Comparison of ENCODE assay signal across 1 cellular context in the genomic region with DNA sequence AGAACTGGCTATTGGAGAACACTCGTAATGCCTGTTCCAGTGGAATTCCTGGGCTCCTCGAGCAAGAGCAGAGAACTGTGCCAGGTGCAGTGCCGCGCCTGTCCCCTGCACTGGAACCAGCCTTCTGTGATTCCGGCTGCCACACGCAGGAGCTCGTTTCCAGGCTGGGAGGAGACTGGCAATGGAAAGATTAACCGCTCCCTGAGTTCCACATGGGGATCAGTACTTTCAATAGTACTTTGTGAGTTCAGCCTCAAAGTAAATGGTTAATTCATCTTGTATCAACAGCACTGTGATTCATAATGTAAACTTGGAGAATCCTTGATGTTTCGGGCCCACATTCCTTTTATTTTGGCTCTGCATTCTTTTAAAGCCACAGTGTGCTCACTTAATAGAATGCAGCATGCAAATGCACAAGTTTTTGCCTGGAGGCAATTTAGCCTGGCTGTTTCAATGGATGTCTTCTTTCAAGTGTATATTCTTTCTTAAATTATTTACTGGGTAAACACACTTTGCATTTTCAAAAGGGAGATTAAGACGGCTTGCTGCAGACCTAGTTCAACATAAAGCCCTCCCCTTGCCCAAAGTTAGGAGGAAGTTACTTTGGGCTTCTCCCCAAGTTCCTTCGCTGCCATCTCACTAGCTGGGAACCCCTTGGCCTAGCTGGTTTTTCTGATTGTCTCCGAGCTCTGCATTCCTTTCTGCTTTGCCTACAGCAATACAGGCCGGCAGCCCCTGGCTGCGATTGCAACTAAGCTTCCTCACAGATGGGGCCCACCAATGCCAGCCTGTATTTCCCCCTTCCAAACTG.
TF ChIP-seq lines count a peak whose summit lies in the region.

No MANE protein-coding gene starts in this region.

TF ChIP-seq in HepG2, 621 proteins besides CTCF, POLR2A, EP300 and RAD21 (continued from another document and continues in another):
- TF ChIP-seq, protein P1, sequence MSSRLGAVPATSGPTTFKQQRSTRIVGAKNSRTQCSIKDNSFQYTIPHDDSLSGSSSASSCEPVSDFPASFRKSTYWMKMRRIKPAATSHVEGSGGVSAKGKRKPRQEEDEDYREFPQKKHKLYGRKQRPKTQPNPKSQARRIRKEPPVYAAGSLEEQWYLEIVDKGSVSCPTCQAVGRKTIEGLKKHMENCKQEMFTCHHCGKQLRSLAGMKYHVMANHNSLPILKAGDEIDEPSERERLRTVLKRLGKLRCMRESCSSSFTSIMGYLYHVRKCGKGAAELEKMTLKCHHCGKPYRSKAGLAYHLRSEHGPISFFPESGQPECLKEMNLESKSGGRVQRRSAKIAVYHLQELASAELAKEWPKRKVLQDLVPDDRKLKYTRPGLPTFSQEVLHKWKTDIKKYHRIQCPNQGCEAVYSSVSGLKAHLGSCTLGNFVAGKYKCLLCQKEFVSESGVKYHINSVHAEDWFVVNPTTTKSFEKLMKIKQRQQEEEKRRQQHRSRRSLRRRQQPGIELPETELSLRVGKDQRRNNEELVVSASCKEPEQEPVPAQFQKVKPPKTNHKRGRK (CRISPR knock-in tag; IDR thresholded peaks at IDR 0.05) = no peak
- TF ChIP-seq PRMT3 (CRISPR knock-in tag; IDR thresholded peaks at IDR 0.05; ENCODE audit: borderline replicate concordance, low read depth) = peak; percentile 30; the same call in 1 of the 2 replicates
- TF ChIP-seq ZNF430 (CRISPR knock-in tag; IDR thresholded peaks at IDR 0.05) = no peak
- no peak for TF ChIP-seq SMAD1 (CRISPR knock-in tag; IDR thresholded peaks at IDR 0.05; ENCODE audit: borderline replicate concordance, low read depth)
- TF ChIP-seq PCBP1 (IDR thresholded peaks at IDR 0.05; ENCODE audit: borderline replicate concordance, low read depth, low read length) = no peak
- TF ChIP-seq, protein P2, sequence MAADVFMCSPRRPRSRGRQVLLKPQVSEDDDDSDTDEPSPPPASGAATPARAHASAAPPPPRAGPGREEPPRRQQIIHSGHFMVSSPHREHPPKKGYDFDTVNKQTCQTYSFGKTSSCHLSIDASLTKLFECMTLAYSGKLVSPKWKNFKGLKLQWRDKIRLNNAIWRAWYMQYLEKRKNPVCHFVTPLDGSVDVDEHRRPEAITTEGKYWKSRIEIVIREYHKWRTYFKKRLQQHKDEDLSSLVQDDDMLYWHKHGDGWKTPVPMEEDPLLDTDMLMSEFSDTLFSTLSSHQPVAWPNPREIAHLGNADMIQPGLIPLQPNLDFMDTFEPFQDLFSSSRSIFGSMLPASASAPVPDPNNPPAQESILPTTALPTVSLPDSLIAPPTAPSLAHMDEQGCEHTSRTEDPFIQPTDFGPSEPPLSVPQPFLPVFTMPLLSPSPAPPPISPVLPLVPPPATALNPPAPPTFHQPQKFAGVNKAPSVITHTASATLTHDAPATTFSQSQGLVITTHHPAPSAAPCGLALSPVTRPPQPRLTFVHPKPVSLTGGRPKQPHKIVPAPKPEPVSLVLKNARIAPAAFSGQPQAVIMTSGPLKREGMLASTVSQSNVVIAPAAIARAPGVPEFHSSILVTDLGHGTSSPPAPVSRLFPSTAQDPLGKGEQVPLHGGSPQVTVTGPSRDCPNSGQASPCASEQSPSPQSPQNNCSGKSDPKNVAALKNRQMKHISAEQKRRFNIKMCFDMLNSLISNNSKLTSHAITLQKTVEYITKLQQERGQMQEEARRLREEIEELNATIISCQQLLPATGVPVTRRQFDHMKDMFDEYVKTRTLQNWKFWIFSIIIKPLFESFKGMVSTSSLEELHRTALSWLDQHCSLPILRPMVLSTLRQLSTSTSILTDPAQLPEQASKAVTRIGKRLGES (CRISPR knock-in tag; IDR thresholded peaks at IDR 0.05; ENCODE audit: borderline replicate concordance) = no peak
- TF ChIP-seq ZNF382 (CRISPR knock-in tag; IDR thresholded peaks at IDR 0.05; ENCODE audit: borderline replicate concordance) = no peak
- TF ChIP-seq ARHGAP35 (CRISPR knock-in tag; IDR thresholded peaks at IDR 0.05; ENCODE audit: borderline replicate concordance) = no peak
- TF ChIP-seq HNRNPUL1 (IDR thresholded peaks at IDR 0.05; ENCODE audit: low read depth, low read length) = no peak
- peak; percentile 96 for TF ChIP-seq TEAD3 (CRISPR knock-in tag; optimal IDR thresholded peaks at IDR 0.05; ENCODE audit: borderline replicate concordance)
- TF ChIP-seq ZNF264 (CRISPR knock-in tag; IDR thresholded peaks at IDR 0.05) = no peak
- TF ChIP-seq STAT5B (CRISPR knock-in tag; IDR thresholded peaks at IDR 0.05) = no peak
- TF ChIP-seq, protein P3, sequence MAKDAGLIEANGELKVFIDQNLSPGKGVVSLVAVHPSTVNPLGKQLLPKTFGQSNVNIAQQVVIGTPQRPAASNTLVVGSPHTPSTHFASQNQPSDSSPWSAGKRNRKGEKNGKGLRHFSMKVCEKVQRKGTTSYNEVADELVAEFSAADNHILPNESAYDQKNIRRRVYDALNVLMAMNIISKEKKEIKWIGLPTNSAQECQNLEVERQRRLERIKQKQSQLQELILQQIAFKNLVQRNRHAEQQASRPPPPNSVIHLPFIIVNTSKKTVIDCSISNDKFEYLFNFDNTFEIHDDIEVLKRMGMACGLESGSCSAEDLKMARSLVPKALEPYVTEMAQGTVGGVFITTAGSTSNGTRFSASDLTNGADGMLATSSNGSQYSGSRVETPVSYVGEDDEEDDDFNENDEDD (CRISPR knock-in tag; IDR thresholded peaks at IDR 0.05; ENCODE audit: borderline replicate concordance) = no peak; the same call in 1 of the 2 replicates
- TF ChIP-seq, protein P4, sequence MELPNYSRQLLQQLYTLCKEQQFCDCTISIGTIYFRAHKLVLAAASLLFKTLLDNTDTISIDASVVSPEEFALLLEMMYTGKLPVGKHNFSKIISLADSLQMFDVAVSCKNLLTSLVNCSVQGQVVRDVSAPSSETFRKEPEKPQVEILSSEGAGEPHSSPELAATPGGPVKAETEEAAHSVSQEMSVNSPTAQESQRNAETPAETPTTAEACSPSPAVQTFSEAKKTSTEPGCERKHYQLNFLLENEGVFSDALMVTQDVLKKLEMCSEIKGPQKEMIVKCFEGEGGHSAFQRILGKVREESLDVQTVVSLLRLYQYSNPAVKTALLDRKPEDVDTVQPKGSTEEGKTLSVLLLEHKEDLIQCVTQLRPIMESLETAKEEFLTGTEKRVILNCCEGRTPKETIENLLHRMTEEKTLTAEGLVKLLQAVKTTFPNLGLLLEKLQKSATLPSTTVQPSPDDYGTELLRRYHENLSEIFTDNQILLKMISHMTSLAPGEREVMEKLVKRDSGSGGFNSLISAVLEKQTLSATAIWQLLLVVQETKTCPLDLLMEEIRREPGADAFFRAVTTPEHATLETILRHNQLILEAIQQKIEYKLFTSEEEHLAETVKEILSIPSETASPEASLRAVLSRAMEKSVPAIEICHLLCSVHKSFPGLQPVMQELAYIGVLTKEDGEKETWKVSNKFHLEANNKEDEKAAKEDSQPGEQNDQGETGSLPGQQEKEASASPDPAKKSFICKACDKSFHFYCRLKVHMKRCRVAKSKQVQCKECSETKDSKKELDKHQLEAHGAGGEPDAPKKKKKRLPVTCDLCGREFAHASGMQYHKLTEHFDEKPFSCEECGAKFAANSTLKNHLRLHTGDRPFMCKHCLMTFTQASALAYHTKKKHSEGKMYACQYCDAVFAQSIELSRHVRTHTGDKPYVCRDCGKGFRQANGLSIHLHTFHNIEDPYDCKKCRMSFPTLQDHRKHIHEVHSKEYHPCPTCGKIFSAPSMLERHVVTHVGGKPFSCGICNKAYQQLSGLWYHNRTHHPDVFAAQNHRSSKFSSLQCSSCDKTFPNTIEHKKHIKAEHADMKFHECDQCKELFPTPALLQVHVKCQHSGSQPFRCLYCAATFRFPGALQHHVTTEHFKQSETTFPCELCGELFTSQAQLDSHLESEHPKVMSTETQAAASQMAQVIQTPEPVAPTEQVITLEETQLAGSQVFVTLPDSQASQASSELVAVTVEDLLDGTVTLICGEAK (IDR thresholded peaks at IDR 0.05) = no peak
- TF ChIP-seq, protein P4 (CRISPR knock-in tag; IDR thresholded peaks at IDR 0.05) = no peak
- TF ChIP-seq, protein P5, sequence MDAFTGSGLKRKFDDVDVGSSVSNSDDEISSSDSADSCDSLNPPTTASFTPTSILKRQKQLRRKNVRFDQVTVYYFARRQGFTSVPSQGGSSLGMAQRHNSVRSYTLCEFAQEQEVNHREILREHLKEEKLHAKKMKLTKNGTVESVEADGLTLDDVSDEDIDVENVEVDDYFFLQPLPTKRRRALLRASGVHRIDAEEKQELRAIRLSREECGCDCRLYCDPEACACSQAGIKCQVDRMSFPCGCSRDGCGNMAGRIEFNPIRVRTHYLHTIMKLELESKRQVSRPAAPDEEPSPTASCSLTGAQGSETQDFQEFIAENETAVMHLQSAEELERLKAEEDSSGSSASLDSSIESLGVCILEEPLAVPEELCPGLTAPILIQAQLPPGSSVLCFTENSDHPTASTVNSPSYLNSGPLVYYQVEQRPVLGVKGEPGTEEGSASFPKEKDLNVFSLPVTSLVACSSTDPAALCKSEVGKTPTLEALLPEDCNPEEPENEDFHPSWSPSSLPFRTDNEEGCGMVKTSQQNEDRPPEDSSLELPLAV (CRISPR knock-in tag; conservative IDR thresholded peaks at IDR 0.05; ENCODE audit: low read depth) = no peak
- peak; percentile 48; the same call in 1 of the 3 replicates for TF ChIP-seq MXI1 (IDR thresholded peaks at IDR 0.05; ENCODE audit: borderline replicate concordance, low read depth, low read length)
- TF ChIP-seq ZKSCAN1 (IDR thresholded peaks at IDR 0.05; ENCODE audit: low read length) = no peak
- no peak for TF ChIP-seq MTF1 (CRISPR knock-in tag; IDR thresholded peaks at IDR 0.05)
- peak; percentile 60; the same call in 1 of the 2 replicates for TF ChIP-seq CEBPG (CRISPR knock-in tag; IDR thresholded peaks at IDR 0.05)
- TF ChIP-seq NFIC (IDR thresholded peaks at IDR 0.05; ENCODE audit: low read length) = 0 out of 2 replicates have a peak, but pooled peaks have one; percentile 72
- TF ChIP-seq RXRB (CRISPR knock-in tag; IDR thresholded peaks at IDR 0.05; ENCODE audit: borderline replicate concordance) = peak; percentile 74
- TF ChIP-seq POGZ (CRISPR knock-in tag; IDR thresholded peaks at IDR 0.05) = peak; percentile 35; the same call in 1 of the 2 replicates
- peak; percentile 69; the same call in 1 of the 2 replicates for TF ChIP-seq FOXO1 (CRISPR knock-in tag; IDR thresholded peaks at IDR 0.05)
- no peak for TF ChIP-seq RFX5 (IDR thresholded peaks at IDR 0.05; ENCODE audit: low read depth, low read length)
- TF ChIP-seq, protein P6, sequence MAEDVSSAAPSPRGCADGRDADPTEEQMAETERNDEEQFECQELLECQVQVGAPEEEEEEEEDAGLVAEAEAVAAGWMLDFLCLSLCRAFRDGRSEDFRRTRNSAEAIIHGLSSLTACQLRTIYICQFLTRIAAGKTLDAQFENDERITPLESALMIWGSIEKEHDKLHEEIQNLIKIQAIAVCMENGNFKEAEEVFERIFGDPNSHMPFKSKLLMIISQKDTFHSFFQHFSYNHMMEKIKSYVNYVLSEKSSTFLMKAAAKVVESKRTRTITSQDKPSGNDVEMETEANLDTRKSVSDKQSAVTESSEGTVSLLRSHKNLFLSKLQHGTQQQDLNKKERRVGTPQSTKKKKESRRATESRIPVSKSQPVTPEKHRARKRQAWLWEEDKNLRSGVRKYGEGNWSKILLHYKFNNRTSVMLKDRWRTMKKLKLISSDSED (CRISPR knock-in tag; IDR thresholded peaks at IDR 0.05) = no peak
- TF ChIP-seq, protein P7, sequence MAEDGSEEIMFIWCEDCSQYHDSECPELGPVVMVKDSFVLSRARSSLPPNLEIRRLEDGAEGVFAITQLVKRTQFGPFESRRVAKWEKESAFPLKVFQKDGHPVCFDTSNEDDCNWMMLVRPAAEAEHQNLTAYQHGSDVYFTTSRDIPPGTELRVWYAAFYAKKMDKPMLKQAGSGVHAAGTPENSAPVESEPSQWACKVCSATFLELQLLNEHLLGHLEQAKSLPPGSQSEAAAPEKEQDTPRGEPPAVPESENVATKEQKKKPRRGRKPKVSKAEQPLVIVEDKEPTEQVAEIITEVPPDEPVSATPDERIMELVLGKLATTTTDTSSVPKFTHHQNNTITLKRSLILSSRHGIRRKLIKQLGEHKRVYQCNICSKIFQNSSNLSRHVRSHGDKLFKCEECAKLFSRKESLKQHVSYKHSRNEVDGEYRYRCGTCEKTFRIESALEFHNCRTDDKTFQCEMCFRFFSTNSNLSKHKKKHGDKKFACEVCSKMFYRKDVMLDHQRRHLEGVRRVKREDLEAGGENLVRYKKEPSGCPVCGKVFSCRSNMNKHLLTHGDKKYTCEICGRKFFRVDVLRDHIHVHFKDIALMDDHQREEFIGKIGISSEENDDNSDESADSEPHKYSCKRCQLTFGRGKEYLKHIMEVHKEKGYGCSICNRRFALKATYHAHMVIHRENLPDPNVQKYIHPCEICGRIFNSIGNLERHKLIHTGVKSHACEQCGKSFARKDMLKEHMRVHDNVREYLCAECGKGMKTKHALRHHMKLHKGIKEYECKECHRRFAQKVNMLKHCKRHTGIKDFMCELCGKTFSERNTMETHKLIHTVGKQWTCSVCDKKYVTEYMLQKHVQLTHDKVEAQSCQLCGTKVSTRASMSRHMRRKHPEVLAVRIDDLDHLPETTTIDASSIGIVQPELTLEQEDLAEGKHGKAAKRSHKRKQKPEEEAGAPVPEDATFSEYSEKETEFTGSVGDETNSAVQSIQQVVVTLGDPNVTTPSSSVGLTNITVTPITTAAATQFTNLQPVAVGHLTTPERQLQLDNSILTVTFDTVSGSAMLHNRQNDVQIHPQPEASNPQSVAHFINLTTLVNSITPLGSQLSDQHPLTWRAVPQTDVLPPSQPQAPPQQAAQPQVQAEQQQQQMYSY (CRISPR knock-in tag; IDR thresholded peaks at IDR 0.05) = no peak
- no peak for TF ChIP-seq TRIM24 (CRISPR knock-in tag; IDR thresholded peaks at IDR 0.05)
- peak; percentile 67; the same call in 1 of the 2 replicates for TF ChIP-seq SOX13 (IDR thresholded peaks at IDR 0.05)
- peak in 1 of 2 experiments; percentile 88; a peak in 2 of 4 replicates for TF ChIP-seq SOX13 (CRISPR knock-in tag; conservative IDR thresholded peaks at IDR 0.05 in 1 of 2, IDR thresholded peaks at IDR 0.05 in 1 of 2)
- TF ChIP-seq ZNF546 (CRISPR knock-in tag; conservative IDR thresholded peaks at IDR 0.05) = no peak
- peak; percentile 68; the same call in 1 of the 2 replicates for TF ChIP-seq DPF2 (CRISPR knock-in tag; IDR thresholded peaks at IDR 0.05; ENCODE audit: borderline replicate concordance, low read depth)
